17 cellular contexts compared by ENCODE assay signal in genomic region chr7:24932815-24933214, GRCh38. TPM values are rescaled to one million over a fixed set of nuclear protein-coding genes. Genes with fewer than 3 reads are reported as not detected.
A peak's percentile ranks its signal among the peaks of the same experiment; 100 is the strongest.
DNase-seq lines count a peak whose midpoint lies in the region; ATAC-seq and TF ChIP-seq lines count a peak whose summit lies in the region.
"Had no signal": no experiment of that assay in that cellular context is flagged by ENCODE, and none has a peak within 500 bp of the region (broad histone marks: within the 10 kb centered on the region; RNA-seq: fewer than 3 reads in every experiment).

No MANE protein-coding gene starts in this region.

- H3K27me3 Mint-ChIP-seq in naive B cell = no peaks in the 10 kb centered on the region
- H3K27me3 Mint-ChIP-seq: activated naive CD4-positive, alpha-beta T cell treated with anti-CD3 and anti-CD28 coated beads, Interleukin-2, amount 50 U/mL, for 24 hours had no signal

- no peaks in the 10 kb centered on the region for H3K9me2 ChIP-seq in Karpas-422 (replicated peaks; ENCODE audit: insufficient read depth, low read length)

- intact Hi-C loops in lower lobe of right lung (cut with DNase I) = no loop called here
- intact Hi-C loops in testis (cut with DNase I; ENCODE audit: low total_unique reads) = no loop called here

- no peak for TF ChIP-seq POLR2A in testis (IDR thresholded peaks at IDR 0.05)

- H3K36me3 ChIP-seq in Karpas-422 (ENCODE audit: insufficient read depth, low read length) (peaks cover 29% of the 10 kb centered on the region), lower lobe of right lung (no peaks in the 10 kb centered on the region), testis (ENCODE audit: low read depth, missing control alignments) (no peaks in the 10 kb centered on the region)
- H3K36me3 ChIP-seq: cardiac muscle cell, left lung, stomach had no signal

- H3K27me3 ChIP-seq in Karpas-422 (ENCODE audit: low read length) = no peaks in the 10 kb centered on the region
- no peaks in the 10 kb centered on the region for H3K27me3 ChIP-seq in lower lobe of right lung (ENCODE audit: low read depth)
- H3K27me3 ChIP-seq in testis = no peaks in the 10 kb centered on the region
- H3K27me3 ChIP-seq: cardiac muscle cell, left lung, stomach had no signal

- peaks cover 97% of the 10 kb centered on the region for H3K4me1 ChIP-seq in Karpas-422 (ENCODE audit: low read length)
- H3K4me1 ChIP-seq in lower lobe of right lung = no peaks in the 10 kb centered on the region
- no peaks in the 10 kb centered on the region for H3K4me1 ChIP-seq in testis
- H3K4me1 ChIP-seq: A549, Caco-2, left lung had no signal

- ATAC-seq in naive B cell (ENCODE audit: low read depth in 2 of 2) = peak; percentile 81 to 84
- no peak for ATAC-seq in lower lobe of right lung
- no peak for ATAC-seq in esophagus mucosa
- no peak for ATAC-seq in HG03439 (IDR thresholded peaks at IDR 0.05; ENCODE audit: unreplicated experiment)
- ATAC-seq: A549, left lung had no signal

- H2AFZ ChIP-seq in Karpas-422 (ENCODE audit: low read length) = no peak overlapping the region

- H3K9ac ChIP-seq in Karpas-422 (ENCODE audit: low read length) = peak overlapping the region; percentile 38

- WGBS in testis, 2 donors = 85 to 89% methylated on average over 10 of the region's 10 CpGs

- peaks cover 35 to 43% (median 42%) of the 10 kb centered on the region in 3 donors for H3K4me1 Mint-ChIP-seq in naive B cell

- H4K20me1 ChIP-seq in Karpas-422 (ENCODE audit: insufficient read depth, low read depth, low read length) = peaks cover 45% of the 10 kb centered on the region

- peak overlapping the region; percentile 82 for H3K4me2 ChIP-seq in Karpas-422 (ENCODE audit: low read depth, low read length, poor library complexity, severe bottlenecking)
- H3K4me2 ChIP-seq: A549 had no signal

- H3K9me3 Mint-ChIP-seq in naive B cell = peaks cover 0 to 6% (median 0%) of the 10 kb centered on the region in 7 donors
- H3K9me3 Mint-ChIP-seq: activated naive CD4-positive, alpha-beta T cell treated with anti-CD3 and anti-CD28 coated beads, Interleukin-2, amount 50 U/mL, for 24 hours had no signal

- H3K4me3 ChIP-seq in Karpas-422 (ENCODE audit: low read length) (peak overlapping the region; percentile 44), lower lobe of right lung (no peak overlapping the region), testis (no peak overlapping the region)
- H3K4me3 ChIP-seq: A549, cardiac muscle cell, left lung, skin epidermis, stomach had no signal

- peaks cover 7 to 8% of the 10 kb centered on the region in 2 donors for H3K36me3 Mint-ChIP-seq in naive B cell

- peak overlapping the region; percentile 10 to 85 (median 75) for H3K4me3 Mint-ChIP-seq in naive B cell
- H3K4me3 Mint-ChIP-seq: activated naive CD4-positive, alpha-beta T cell treated with anti-CD3 and anti-CD28 coated beads, Interleukin-2, amount 50 U/mL, for 24 hours had no signal

- TF ChIP-seq CTCF in lower lobe of right lung (IDR thresholded peaks at IDR 0.05) = no peak
- no peak for TF ChIP-seq CTCF in testis (IDR thresholded peaks at IDR 0.05)

- DNase-seq in AG20443 (ENCODE audit: low spot score) (peak; percentile 22), Karpas-422 (peak; percentile 92), caudate nucleus (lab: John Stamatoyannopoulos, UW) (peak in 5 of 61 donors; percentile 2 to 33 (median 6)), naive B cell (peak; percentile 34), lower lobe of right lung (no peak), testis (no peak)
- DNase-seq: Caco-2, left lung, NCI-H1092 treated with DMSO at 0.1 percent for 48 hours, NCI-H2171 treated with DMSO at 0.1 percent for 48 hours, stomach had no signal

- H3K9me3 ChIP-seq in Karpas-422 (ENCODE audit: low read length) (no peaks in the 10 kb centered on the region), lower lobe of right lung (no peaks in the 10 kb centered on the region), testis (no peaks in the 10 kb centered on the region)
- H3K9me3 ChIP-seq: A549, Caco-2, left lung, stomach had no signal

- H3K79me2 ChIP-seq in Karpas-422 (ENCODE audit: low read length) = peaks cover 99% of the 10 kb centered on the region

- peak overlapping the region in 4 of 6 donors; percentile 6 to 93 (median 64) for H3K27ac Mint-ChIP-seq in naive B cell
- H3K27ac Mint-ChIP-seq: activated naive CD4-positive, alpha-beta T cell treated with anti-CD3 and anti-CD28 coated beads, Interleukin-2, amount 50 U/mL, for 24 hours had no signal

- H3K27ac ChIP-seq in Karpas-422 (ENCODE audit: low read length) = peak overlapping the region; percentile 91
- peak overlapping the region; percentile 29 for H3K27ac ChIP-seq in caudate nucleus (ENCODE audit: low read depth, low read length)
- H3K27ac ChIP-seq in lower lobe of right lung = no peak overlapping the region
- H3K27ac ChIP-seq in testis = no peak overlapping the region
- H3K27ac ChIP-seq: A549, cardiac muscle cell, left lung, skin epidermis, stomach had no signal

RNA-seq across cellular contexts. Expression of gene OSBPL3, which starts 47.2 kb away (rescaled TPM):
- 120 and 149 TPM in 2 replicates for total RNA-seq in Karpas-422 (2014; rRNA removed; shearing (Covaris generic); ENCODE audit: low replicate concordance)
- polyA plus RNA-seq in naive B cell (ENCODE audit: low read depth in 6 of 6) (1 to 10 TPM; 2.3 to 8.2 (median 6.5) TPM), testis (ENCODE audit: insufficient read depth, low read depth, low replicate concordance) (5.6 TPM)
- total RNA-seq in lower lobe of right lung (24.9 TPM), esophagus mucosa (16.1 TPM), testis (1 to 10 TPM; 6.9 to 9.4 TPM)

Comparison
In these comparisons a context has a peak if more than half of its experiments do, and no peak if none do; other contexts are left out.
1. DNase-seq: peak in AG20443 (single experiment), Karpas-422 (single experiment) and naive B cell (single experiment); none in lower lobe of right lung (single experiment) and testis (single experiment).
2. H3K27ac ChIP-seq: peak in Karpas-422 (single experiment) and caudate nucleus (single experiment); none in lower lobe of right lung (single experiment) and testis (0 of 2).
3. ATAC-seq: peak in naive B cell (2 of 2); none in lower lobe of right lung (0 of 2), esophagus mucosa (single experiment) and HG03439 (single experiment).